6 cellular contexts compared by ENCODE assay signal in genomic region chr15:29333261-29333660, GRCh38.
"Had no signal": no experiment of that assay in that cellular context is flagged by ENCODE, and none has a peak within 500 bp of the region (broad histone marks: within the 10 kb centered on the region; RNA-seq: fewer than 3 reads in every experiment).

No MANE protein-coding gene starts in this region.

- H3K4me3 ChIP-seq: K562 had no signal

- H3K4me3 Mint-ChIP-seq: IgD-negative memory B cell had no signal

- DNase-seq: IMR-90, KBM-7 had no signal

- ATAC-seq: HepG2, K562 had no signal

- H3K27ac ChIP-seq: HL-60 had no signal

- H3K27ac Mint-ChIP-seq: IgD-negative memory B cell had no signal
